28 cellular contexts compared by ENCODE assay signal in the genomic region with DNA sequence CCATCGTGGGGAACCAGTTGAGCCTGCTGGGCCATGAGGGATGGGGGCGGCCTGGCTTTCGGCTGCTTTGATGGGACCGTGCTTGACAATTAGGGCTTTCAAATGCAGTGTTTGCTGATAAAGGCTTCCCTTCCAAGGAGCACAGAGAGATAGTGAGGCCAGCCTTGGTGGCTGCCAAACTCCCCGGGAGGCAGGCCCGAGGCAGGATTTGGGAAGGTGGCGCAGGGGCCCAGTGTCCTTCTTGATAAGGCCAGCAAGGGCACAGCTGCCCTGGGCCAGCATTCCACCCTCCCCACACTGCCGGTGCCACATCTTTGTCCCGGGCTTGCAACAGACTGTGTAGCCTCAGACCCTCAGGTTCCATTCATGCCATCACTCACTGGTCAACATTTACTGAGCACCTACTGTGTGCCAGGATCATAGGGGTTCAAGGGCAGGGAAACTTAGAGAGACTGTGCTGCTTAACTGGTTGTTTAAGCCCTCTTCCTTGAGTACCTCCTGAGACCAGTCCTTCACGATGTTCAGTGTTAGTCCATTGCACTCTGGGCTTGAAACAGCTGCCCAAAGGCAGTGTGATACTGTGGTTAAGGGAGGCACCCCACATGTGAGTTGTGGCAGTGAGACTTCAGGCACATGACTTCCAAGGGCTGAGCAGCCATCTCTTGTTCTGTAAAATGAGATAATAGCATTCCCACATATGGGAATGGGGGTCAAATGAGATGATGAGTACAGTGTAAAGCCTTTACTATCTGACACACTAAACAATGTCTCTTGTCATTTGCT.
A peak's percentile ranks its signal among the peaks of the same experiment; 100 is the strongest.
DNase-seq lines count a peak whose midpoint lies in the region; ATAC-seq, FAIRE-seq and TF ChIP-seq lines count a peak whose summit lies in the region.
"Had no signal": no experiment of that assay in that cellular context is flagged by ENCODE, and none has a peak within 500 bp of the region (broad histone marks: within the 10 kb centered on the region; RNA-seq: fewer than 3 reads in every experiment).

No MANE protein-coding gene starts in this region.

- no peaks in the 10 kb centered on the region for H3K79me2 ChIP-seq in K562 (ENCODE audit: control insufficient read depth, insufficient read depth, low read length)
- H3K79me2 ChIP-seq in neural cell (replicated peaks; ENCODE audit: insufficient read depth, low read length): no peaks in the 10 kb centered on the region

- TF ChIP-seq CTCF in A549 (IDR thresholded peaks at IDR 0.05): no peak
- TF ChIP-seq CTCF in K562 (IDR thresholded peaks at IDR 0.05 in 2 of 3, conservative IDR thresholded peaks at IDR 0.05 in 1 of 3; ENCODE audit: insufficient read depth in 2 of 3, low read depth in 1 of 3, low read length in 3 of 3): no peak
- no peak for TF ChIP-seq CTCF in neural cell (IDR thresholded peaks at IDR 0.05; ENCODE audit: poor library complexity, severe bottlenecking)

- no peaks in the 10 kb centered on the region for H3K36me3 Mint-ChIP-seq in activated CD4-positive, alpha-beta T cell treated with anti-CD3 and anti-CD28 coated beads for 36 hours (ENCODE audit: low read depth)
- H3K36me3 Mint-ChIP-seq: activated naive CD4-positive, alpha-beta T cell treated with anti-CD3 and anti-CD28 coated beads, Interleukin-2, amount 50 U/mL, for 72 hours; CD4-positive, CD25-positive, alpha-beta regulatory T cell; memory B cell had no signal

- POLR2A ChIA-PET in A549 (lab: Yijun Ruan, JAX): no interaction called here
- POLR2A ChIA-PET in K562 (lab: Yijun Ruan, JAX): interaction anchor here (0.6 to 1.1 kb wide), 2 partner anchors 11 to 586 kb away, joined by 3 read pairs; no protein-coding TSS in a partner anchor
- POLR2A ChIA-PET in activated CD4-positive, alpha-beta T cell treated with anti-CD3 and anti-CD28 coated beads for 36 hours (lab: Charles Lee): no interaction called here

- H3K27ac Mint-ChIP-seq in activated CD4-positive, alpha-beta T cell treated with anti-CD3 and anti-CD28 coated beads for 36 hours: no peak overlapping the region
- H3K27ac Mint-ChIP-seq: CD4-positive, CD25-positive, alpha-beta regulatory T cell; HFFc6; memory B cell; stimulated activated naive CD8-positive, alpha-beta T cell treated with anti-CD3 and anti-CD28 coated beads, Interleukin-15, Interleukin-2, amounts not matched to agents 100 ng/mL and 50 ng/mL, for 24 hours had no signal

- H3K4me1 ChIP-seq in A549 (no peaks in the 10 kb centered on the region), K562 (replicated peaks in 1 of 2; ENCODE audit: control insufficient read depth in 2 of 2, insufficient read depth in 2 of 2, low read length in 2 of 2) (peaks cover 5 to 13% of the 10 kb centered on the region in 2 experiments; a peak in 4 of 5 replicates)
- H3K4me1 ChIP-seq: tibial nerve had no signal

- H3K36me3 ChIP-seq in K562 (ENCODE audit: control insufficient read depth, insufficient read depth, low read length) (no peaks in the 10 kb centered on the region), neural cell (ENCODE audit: insufficient read depth, low read length) (no peaks in the 10 kb centered on the region)
- H3K36me3 ChIP-seq: tibial nerve had no signal

- H3K9ac ChIP-seq in K562 (ENCODE audit: insufficient read depth in 1 of 2, low read depth in 2 of 2, low read length in 2 of 2) (peak overlapping the region in 1 of 2 experiments; percentile 48; a peak in 1 of 4 replicates), neural cell (ENCODE audit: low read length) (no peak overlapping the region)
- H3K9ac ChIP-seq: GM23248 had no signal

- H3K9me3 Mint-ChIP-seq in activated CD4-positive, alpha-beta T cell treated with anti-CD3 and anti-CD28 coated beads for 36 hours (ENCODE audit: low read depth): no peaks in the 10 kb centered on the region
- H3K9me3 Mint-ChIP-seq: activated naive CD4-positive, alpha-beta T cell treated with anti-CD3 and anti-CD28 coated beads, Interleukin-2, amount 50 U/mL, for 72 hours; HFFc6; memory B cell; stimulated activated naive CD8-positive, alpha-beta T cell treated with anti-CD3 and anti-CD28 coated beads, Interleukin-15, Interleukin-2, amounts not matched to agents 100 ng/mL and 50 ng/mL, for 24 hours had no signal

- in situ Hi-C loops in K562 (cut with MboI): no loop called here

- TF ChIP-seq RAD21 in A549 (conservative IDR thresholded peaks at IDR 0.05 in 1 of 2, IDR thresholded peaks at IDR 0.05 in 1 of 2) (no peak), K562 (CRISPR knock-in tag; conservative IDR thresholded peaks at IDR 0.05 in 1 of 2, IDR thresholded peaks at IDR 0.05 in 1 of 2) (no peak), neural cell (conservative IDR thresholded peaks at IDR 0.05) (no peak)

- no peak overlapping the region for H3K4me3 Mint-ChIP-seq in activated CD4-positive, alpha-beta T cell treated with anti-CD3 and anti-CD28 coated beads for 36 hours
- H3K4me3 Mint-ChIP-seq: CD4-positive, CD25-positive, alpha-beta regulatory T cell; HFFc6; memory B cell; stimulated activated naive CD8-positive, alpha-beta T cell treated with anti-CD3 and anti-CD28 coated beads, Interleukin-15, Interleukin-2, amounts not matched to agents 100 ng/mL and 50 ng/mL, for 24 hours had no signal

- H3K4me1 Mint-ChIP-seq in activated CD4-positive, alpha-beta T cell treated with anti-CD3 and anti-CD28 coated beads for 36 hours: no peaks in the 10 kb centered on the region
- H3K4me1 Mint-ChIP-seq: CD4-positive, CD25-positive, alpha-beta regulatory T cell; memory B cell had no signal

- TF ChIP-seq EP300 in A549 (IDR thresholded peaks at IDR 0.05): no peak
- TF ChIP-seq EP300 in K562 (IDR thresholded peaks at IDR 0.05; ENCODE audit: low read length): no peak
- TF ChIP-seq EP300 in neural cell (conservative IDR thresholded peaks at IDR 0.05; ENCODE audit: poor library complexity, severe bottlenecking): no peak

- peak; percentile 18 for FAIRE-seq in A549 (lab: Jason Lieb, UNC)
- no peak for FAIRE-seq in K562 (lab: Jason Lieb, UNC)
- FAIRE-seq: astrocyte, D721Med, GM12878 had no signal

- H3K9me2 ChIP-seq in neural cell (ENCODE audit: insufficient read depth, low read length): no peaks in the 10 kb centered on the region

- H3K27me3 ChIP-seq in K562 (ENCODE audit: control insufficient read depth in 2 of 2, insufficient read depth in 2 of 2, low read length in 2 of 2) (peaks cover 16 to 17% of the 10 kb centered on the region in 2 experiments; a peak in 4 of 5 replicates), neural cell (ENCODE audit: insufficient read depth, low read depth, low read length) (no peaks in the 10 kb centered on the region)
- H3K27me3 ChIP-seq: tibial nerve had no signal

- H3K4me2 ChIP-seq in A549 (no peak overlapping the region), K562 (ENCODE audit: insufficient read depth, low read length) (no peak overlapping the region; the same call in 1 of the 2 replicates), neural cell (ENCODE audit: low read length) (no peak overlapping the region)

- BruUV-seq in K562 (replicated peaks; lab: Mats Ljungman, UMichigan): no TSS peak

- H4K20me1 ChIP-seq in K562 (replicated peaks; ENCODE audit: control insufficient read depth, insufficient read depth, low read length): 0 out of 2 replicates have a peak, but pooled peaks cover 7% of the 10 kb centered on the region
- H4K20me1 ChIP-seq in neural cell (ENCODE audit: insufficient read depth): no peaks in the 10 kb centered on the region

- H2AFZ ChIP-seq in K562 (ENCODE audit: low read depth, low read length) (no peak overlapping the region), neural cell (ENCODE audit: low read depth, low read length) (no peak overlapping the region)
- H2AFZ ChIP-seq: GM23248 had no signal

- H3K27me3 Mint-ChIP-seq in activated CD4-positive, alpha-beta T cell treated with anti-CD3 and anti-CD28 coated beads for 36 hours: peaks cover 2% of the 10 kb centered on the region

- H3K4me3 ChIP-seq in A549: no peak overlapping the region
- H3K4me3 ChIP-seq in K562: no peak overlapping the region
- no peak overlapping the region for H3K4me3 ChIP-seq in neural cell (ENCODE audit: low read length)
- H3K4me3 ChIP-seq: GM12878, GM23248, tibial nerve had no signal

- no peaks in the 10 kb centered on the region for H3K9me3 ChIP-seq in A549
- no peaks in the 10 kb centered on the region; the same call in 1 of the 2 replicates for H3K9me3 ChIP-seq in K562 (replicated peaks; ENCODE audit: control insufficient read depth, insufficient read depth, low read depth, low read length)
- H3K9me3 ChIP-seq in neural cell (ENCODE audit: low read length): no peaks in the 10 kb centered on the region
- H3K9me3 ChIP-seq: tibial nerve had no signal

- intact Hi-C loops in K562 (cut with micrococcal nuclease): no loop called here
- intact Hi-C loops in left cardiac atrium (cut with DNase I): no loop called here
- intact Hi-C loops in activated CD4-positive, alpha-beta T cell treated with anti-CD3 and anti-CD28 coated beads for 36 hours (cut with DNase I, micrococcal nuclease): no loop called here

- ATAC-seq in A549 (no peak), K562 (peak; percentile 32; the same call in 2 of the 3 replicates), left cardiac atrium (peak; percentile 75 to 78), HG02981 (IDR thresholded peaks at IDR 0.05; ENCODE audit: unreplicated experiment) (no peak)
- no peak for ATAC-seq in activated CD4-positive, alpha-beta T cell treated with anti-CD3 and anti-CD28 coated beads for 36 hours
- ATAC-seq: activated naive CD4-positive, alpha-beta T cell treated with anti-CD3 and anti-CD28 coated beads, Interleukin-2, amount 50 U/mL, for 72 hours; GM12878 had no signal

- 66% methylated on average over 10 of the region's 10 CpGs for WGBS in A549 (ENCODE audit: missing lambda C conversion rate)
- 7% methylated on average over 10 of the region's 10 CpGs for WGBS in K562 (ENCODE audit: insufficient coverage, low coverage, missing lambda C conversion rate)

- TF ChIP-seq POLR2A in A549 (IDR thresholded peaks at IDR 0.05; ENCODE audit: low read length) (no peak), K562 (conservative IDR thresholded peaks at IDR 0.05) (no peak)

- no peak overlapping the region for H3K27ac ChIP-seq in A549
- no peak overlapping the region for H3K27ac ChIP-seq in K562 (ENCODE audit: extremely low read depth, low read depth, low read length)
- peak overlapping the region; percentile 22 for H3K27ac ChIP-seq in neural cell (ENCODE audit: low read length)
- H3K27ac ChIP-seq: epithelial cell of prostate, GM23248, tibial nerve had no signal

- CTCF ChIA-PET in A549 (lab: Yijun Ruan, JAX) (interaction anchor here (0.6 to 7.6 kb wide), 5 partner anchors 12 to 76 kb away, joined by 3 to 60 read pairs (median 4); no protein-coding TSS in a partner anchor), K562 (lab: Yijun Ruan, JAX; ENCODE audit: low intra/inter-chr PET ratio) (no interaction called here)
- CTCF ChIA-PET in activated CD4-positive, alpha-beta T cell treated with anti-CD3 and anti-CD28 coated beads for 36 hours (lab: Charles Lee): interaction anchor here (1.5 kb wide), 1 partner anchor 14 kb away, joined by 7 read pairs; no protein-coding TSS in a partner anchor

- DNase-seq in A549 (ENCODE audit: low read depth in 1 of 2, low spot score in 1 of 2) (no peak), K562 (ENCODE audit: extremely low read depth in 1 of 4, low spot score in 3 of 4) (peak in 2 of 4 experiments; percentile 24 to 44), left cardiac atrium (no peak), GM03348 (ENCODE audit: low spot score) (no peak), DMS 273 treated with DMSO at 0.1 percent for 48 hours (lab: John Stamatoyannopoulos, UW) (no peak)
- no peak for DNase-seq in activated CD4-positive, alpha-beta T cell treated with anti-CD3 and anti-CD28 coated beads for 36 hours
- DNase-seq: activated CD4-positive, alpha-beta T cell treated with anti-CD3 and anti-CD28 coated beads, Interleukin-2, amount 50 U/mL, for 48 hours; activated CD4-positive, CD25-positive, alpha-beta regulatory T cell; activated CD8-positive, alpha-beta memory T cell treated with anti-CD3 and anti-CD28 coated beads, Interleukin-2, amount 50 U/mL, for 48 hours; CD4-positive, CD25-positive, alpha-beta regulatory T cell; GM23248; head of caudate nucleus; HFFc6; Karpas-422; MV-4-11; NCI-H146; NCI-H446 treated with DMSO at 0.1 percent for 48 hours; occipital lobe had no signal

- no peaks in the 10 kb centered on the region for H3K9me1 ChIP-seq in K562 (ENCODE audit: control insufficient read depth, insufficient read depth, low read length)

- H3F3A ChIP-seq in neural cell (ENCODE audit: insufficient read depth, low read length, poor library complexity, severe bottlenecking): no peaks in the 10 kb centered on the region

Comparison
In these comparisons a context has a peak if more than half of its experiments do, and no peak if none do; other contexts are left out.
1. ATAC-seq: peak in K562 (single experiment) and left cardiac atrium (2 of 2); none in A549 (0 of 2), HG02981 (single experiment) and activated CD4-positive, alpha-beta T cell treated with anti-CD3 and anti-CD28 coated beads for 36 hours (single experiment).